28 cellular contexts compared by ENCODE assay signal in the genomic region with DNA sequence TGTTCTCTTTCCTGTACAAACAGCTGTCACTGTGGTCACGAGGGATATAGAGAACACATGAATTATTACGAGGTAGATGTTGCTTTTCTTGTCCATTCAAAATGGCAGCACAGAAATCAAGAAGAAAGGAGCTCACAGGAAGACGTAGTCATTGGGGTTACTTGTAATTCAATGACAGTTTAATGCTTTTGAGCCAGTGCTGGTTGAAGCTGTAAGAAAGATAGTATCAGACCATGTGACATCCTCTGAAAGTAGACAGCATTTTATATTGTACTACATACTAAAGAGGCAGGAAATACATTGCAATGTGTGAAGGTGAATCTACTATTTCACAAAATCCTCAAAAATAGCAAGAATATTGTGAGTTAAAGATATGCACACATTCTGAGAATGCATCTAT.
"Had no signal": no experiment of that assay in that cellular context is flagged by ENCODE, and none has a peak within 500 bp of the region (broad histone marks: within the 10 kb centered on the region; RNA-seq: fewer than 3 reads in every experiment).

No MANE protein-coding gene starts in this region.

- H3K27me3 ChIP-seq: colonic mucosa, MG63, Peyer's patch, SJSA1 had no signal

- H3K27ac Mint-ChIP-seq: activated CD8-positive, alpha-beta memory T cell treated with anti-CD3 and anti-CD28 coated beads, Interleukin-2, amount 10 ng/mL, durations not matched to agents 7 days and 5 days; activated naive CD4-positive, alpha-beta T cell treated with anti-CD3 and anti-CD28 coated beads, Interleukin-2, amount 50 U/mL, for 72 hours; activated T-cell treated with anti-CD3 and anti-CD28 coated beads, Interleukin-2, amount 50 U/mL, for 24 hours; activated T-helper 1 cell treated with anti-CD3 and anti-CD28 coated beads, Interleukin-12 subunit alpha, Interleukin-12 subunit beta, Interleukin-2, Interleukin-4 antibody, amounts not matched to agents 30 ng/mL and 10 ng/mL and 1 ng/mL, durations not matched to agents 14 hours and 24 hours and 36 hours; T-helper 2 cell treated with Interferon-gamma antibody and Interleukin-4, amounts not matched to agents 5 μg/mL and 100 μg/mL, for 36 hours had no signal

- DNase-seq: activated CD4-positive, alpha-beta T cell treated with anti-CD3 and anti-CD28 coated beads, Interleukin-2, amount 50 U/mL, for 1 hour; activated CD4-positive, CD25-positive, alpha-beta regulatory T cell; activated CD8-positive, alpha-beta memory T cell treated with anti-CD3 and anti-CD28 coated beads, Interleukin-2, amount 10 ng/mL, durations not matched to agents 7 days and 5 days; activated effector memory CD4-positive, alpha-beta T cell treated with anti-CD3 and anti-CD28 coated beads, Interleukin-2, amount 50 U/mL, for 16 hours; activated naive CD4-positive, alpha-beta T cell treated with Interleukin-2 at 50 U/mL for 16 hours; activated T-cell treated with anti-CD3 and anti-CD28 coated beads, Interleukin-2, amount 50 U/mL, for 24 hours; anterior cingulate cortex; colonic mucosa; KG1; MG63; NCI-H1048; NCI-H146; NCI-H187 treated with DMSO at 0.1 percent for 48 hours; NCI-H2081 treated with DMSO at 0.1 percent for 48 hours; NCI-H2171; NCI-H226; NCI-H526; NCI-H82; Peyer's patch; Right ventricle myocardium superior; SW 1271 had no signal

- H3K4me3 ChIP-seq: colonic mucosa, MG63, Peyer's patch, SJSA1 had no signal

- H3K4me1 ChIP-seq: colonic mucosa, Peyer's patch, SJSA1 had no signal

- H3K4me3 Mint-ChIP-seq: activated CD8-positive, alpha-beta memory T cell treated with anti-CD3 and anti-CD28 coated beads, Interleukin-2, amount 10 ng/mL, durations not matched to agents 7 days and 5 days; activated T-cell treated with anti-CD3 and anti-CD28 coated beads, Interleukin-2, amount 50 U/mL, for 24 hours; activated T-helper 1 cell treated with anti-CD3 and anti-CD28 coated beads, Interleukin-12 subunit alpha, Interleukin-12 subunit beta, Interleukin-2, Interleukin-4 antibody, amounts not matched to agents 30 ng/mL and 10 ng/mL and 1 ng/mL, durations not matched to agents 14 hours and 24 hours and 36 hours; T-helper 2 cell treated with Interferon-gamma antibody and Interleukin-4, amounts not matched to agents 5 μg/mL and 100 μg/mL, for 36 hours had no signal

- H3K36me3 Mint-ChIP-seq: activated CD8-positive, alpha-beta memory T cell treated with anti-CD3 and anti-CD28 coated beads, Interleukin-2, amount 10 ng/mL, durations not matched to agents 7 days and 5 days; activated naive CD4-positive, alpha-beta T cell treated with anti-CD3 and anti-CD28 coated beads, Interleukin-2, amount 50 U/mL, for 72 hours had no signal

- H3K9me3 Mint-ChIP-seq: activated naive CD4-positive, alpha-beta T cell treated with anti-CD3 and anti-CD28 coated beads, Interleukin-2, amount 50 U/mL, for 72 hours; activated T-cell treated with anti-CD3 and anti-CD28 coated beads, Interleukin-2, amount 50 U/mL, for 24 hours; activated T-helper 1 cell treated with anti-CD3 and anti-CD28 coated beads, Interleukin-12 subunit alpha, Interleukin-12 subunit beta, Interleukin-2, Interleukin-4 antibody, amounts not matched to agents 30 ng/mL and 10 ng/mL and 1 ng/mL, durations not matched to agents 14 hours and 24 hours and 36 hours; T-helper 2 cell treated with Interferon-gamma antibody and Interleukin-4, amounts not matched to agents 5 μg/mL and 100 μg/mL, for 36 hours had no signal

- H3K27ac ChIP-seq: colonic mucosa, Peyer's patch, RWPE1, SJSA1, VCaP had no signal

- H3K27me3 Mint-ChIP-seq: activated T-cell treated with anti-CD3 and anti-CD28 coated beads, Interleukin-2, amount 50 U/mL, for 24 hours had no signal

- H3K36me3 ChIP-seq: colonic mucosa, MG63, Peyer's patch, SJSA1 had no signal

- H3K9me3 ChIP-seq: colonic mucosa, Peyer's patch, SJSA1 had no signal

- ATAC-seq: activated CD8-positive, alpha-beta memory T cell treated with anti-CD3 and anti-CD28 coated beads, Interleukin-2, amount 10 ng/mL, durations not matched to agents 7 days and 5 days; activated naive CD4-positive, alpha-beta T cell treated with anti-CD3 and anti-CD28 coated beads, Interleukin-2, amount 50 U/mL, for 72 hours; SK-N-SH treated with all-trans-retinoic acid at 6 μM for 48 hours had no signal

- H3K4me1 Mint-ChIP-seq: activated CD8-positive, alpha-beta memory T cell treated with anti-CD3 and anti-CD28 coated beads, Interleukin-2, amount 10 ng/mL, durations not matched to agents 7 days and 5 days had no signal
